7 cellular contexts compared by ENCODE assay signal in genomic region chr2:120344991-120345975, GRCh38. TPM values are rescaled to one million over a fixed set of nuclear protein-coding genes. Genes with fewer than 3 reads are reported as not detected.
DNase-seq lines count a peak whose midpoint lies in the region; ATAC-seq, FAIRE-seq and TF ChIP-seq lines count a peak whose summit lies in the region.

No MANE protein-coding gene starts in this region.

- H2BK120ac ChIP-seq in mesenchymal stem cell (ENCODE audit: low read depth, low read length), result no peak overlapping the region

- H3K4me3 Mint-ChIP-seq in chondrocyte (ENCODE audit: unreplicated experiment), result peak overlapping the region; percentile 12

- intact Hi-C loops in aorta (cut with DNase I), result loop anchor here (1.0 to 10.0 kb wide), 6 partner anchors 100 to 740 kb away; no protein-coding TSS in a partner anchor

- H3K36me3 ChIP-seq in GM06990 (ENCODE audit: control insufficient read depth, insufficient read depth, low read length) (no peaks in the 10 kb centered on the region), mesenchymal stem cell (ENCODE audit: control insufficient read depth in 1 of 2, insufficient read depth in 2 of 2, low read depth in 1 of 2, low read length in 2 of 2) (no peaks in the 10 kb centered on the region), aorta (ENCODE audit: control insufficient read depth in 1 of 2, insufficient read depth in 2 of 2, low read length in 1 of 2) (no peaks in the 10 kb centered on the region)

- no peak for TF ChIP-seq POLR2A in H54 (IDR thresholded peaks at IDR 0.05; ENCODE audit: low read depth, low read length)

- H2BK15ac ChIP-seq in mesenchymal stem cell (ENCODE audit: low read depth, poor library complexity, severe bottlenecking), result no peak overlapping the region

- H3K4me1 Mint-ChIP-seq in chondrocyte (ENCODE audit: low read depth), result peaks cover 14% of the 10 kb centered on the region

- TF ChIP-seq CTCF in GM06990 (IDR thresholded peaks at IDR 0.05; ENCODE audit: insufficient read depth, low read length, poor library complexity, severe bottlenecking), result no peak
- TF ChIP-seq CTCF in chondrocyte (IDR thresholded peaks at IDR 0.05), result no peak

- peak overlapping the region; percentile 46 for H3K4me3 ChIP-seq in GM06990 (replicated peaks; ENCODE audit: low read depth, low read length)
- H3K4me3 ChIP-seq in mesenchymal stem cell (ENCODE audit: insufficient read depth in 1 of 2, low read depth in 1 of 2, low read length in 2 of 2), result peak overlapping the region; percentile 43 to 51
- H3K4me3 ChIP-seq in aorta (ENCODE audit: low read length in 2 of 2), result peak overlapping the region; percentile 36 to 63

- no peak overlapping the region for H2BK12ac ChIP-seq in mesenchymal stem cell (ENCODE audit: low read length in 2 of 2)

- H3K36me3 Mint-ChIP-seq in chondrocyte (ENCODE audit: low read depth), result no peaks in the 10 kb centered on the region

- DNase-seq in GM06990 (ENCODE audit: extremely low read depth, insufficient read length) (peak; percentile 35), NCI-H2171 treated with DMSO at 0.1 percent for 48 hours (lab: John Stamatoyannopoulos, UW) (peak; percentile 41), chondrocyte (ENCODE audit: low spot score) (no peak), mesenchymal stem cell (no peak), aorta (no peak), H54 (ENCODE audit: insufficient read length, low spot score) (no peak)

- no peak for FAIRE-seq in H54 (lab: Jason Lieb, UNC)

- H3K9ac ChIP-seq in mesenchymal stem cell (ENCODE audit: low read length), result no peak overlapping the region

- H4K8ac ChIP-seq in mesenchymal stem cell (ENCODE audit: low read length), result no peak overlapping the region

- H3K27me3 Mint-ChIP-seq in chondrocyte (ENCODE audit: low read depth), result peaks cover 34% of the 10 kb centered on the region

- H3K27ac Mint-ChIP-seq in chondrocyte (ENCODE audit: unreplicated experiment), result no peak overlapping the region

- H3K4me2 ChIP-seq in mesenchymal stem cell (ENCODE audit: low read length, poor library complexity, severe bottlenecking), result peak overlapping the region; percentile 96

- no peak overlapping the region for H2AK5ac ChIP-seq in mesenchymal stem cell (ENCODE audit: low read length, severe bottlenecking)

- under 1% methylated on average over 47 of the region's 146 CpGs for WGBS in mesenchymal stem cell
- 1% methylated on average over 52 to 146 of the region's 146 CpGs for WGBS in aorta, 2 donors

- H3K27ac ChIP-seq in mesenchymal stem cell (ENCODE audit: low read length, poor library complexity, severe bottlenecking), result no peak overlapping the region
- no peak overlapping the region for H3K27ac ChIP-seq in aorta (ENCODE audit: low read depth in 1 of 2, low read length in 2 of 2)

- peaks cover 8% of the 10 kb centered on the region for H3K27me3 ChIP-seq in GM06990 (replicated peaks; ENCODE audit: control insufficient read depth, insufficient read depth, low read length)
- H3K27me3 ChIP-seq in mesenchymal stem cell (ENCODE audit: control insufficient read depth in 1 of 2, insufficient read depth in 1 of 2, low read length in 2 of 2), result peaks cover 77% of the 10 kb centered on the region in 2 experiments
- H3K27me3 ChIP-seq in aorta (ENCODE audit: control insufficient read depth in 1 of 2, insufficient read depth in 2 of 2, low read length in 1 of 2), result no peaks in the 10 kb centered on the region

- no peaks in the 10 kb centered on the region for H3K79me1 ChIP-seq in mesenchymal stem cell (replicated peaks; ENCODE audit: low read length, poor library complexity, severe bottlenecking)

- H3K9me3 Mint-ChIP-seq in chondrocyte (ENCODE audit: low read depth), result no peaks in the 10 kb centered on the region

- no peak overlapping the region for H3K18ac ChIP-seq in mesenchymal stem cell (ENCODE audit: low read depth in 1 of 2, low read length in 2 of 2)

- H3K9me3 ChIP-seq in mesenchymal stem cell (ENCODE audit: control insufficient read depth, low read length) (no peaks in the 10 kb centered on the region), aorta (ENCODE audit: control insufficient read depth, low read length) (no peaks in the 10 kb centered on the region)

- H3K4me1 ChIP-seq in mesenchymal stem cell (ENCODE audit: control insufficient read depth, insufficient read depth, low read depth, low read length) (peaks cover 41% of the 10 kb centered on the region), aorta (ENCODE audit: control insufficient read depth in 1 of 2, insufficient read depth in 2 of 2, low read length in 2 of 2) (no peaks in the 10 kb centered on the region)

- H3K14ac ChIP-seq in mesenchymal stem cell (ENCODE audit: low read length in 2 of 2), result no peak overlapping the region

- H3K23ac ChIP-seq in mesenchymal stem cell (ENCODE audit: low read length in 2 of 2), result peak overlapping the region in 1 of 2 experiments; percentile 11

- ATAC-seq in aorta (ENCODE audit: low FRiP score), result no peak
- no peak for ATAC-seq in GM18909 (IDR thresholded peaks at IDR 0.05; ENCODE audit: poor library complexity, unreplicated experiment)

- H4K91ac ChIP-seq in mesenchymal stem cell (ENCODE audit: low read length), result no peak overlapping the region

- no peak overlapping the region for H2AFZ ChIP-seq in mesenchymal stem cell (ENCODE audit: low read depth, low read length)

- no peak overlapping the region for H2BK5ac ChIP-seq in mesenchymal stem cell (ENCODE audit: low read depth, low read length, poor library complexity, severe bottlenecking)

- no peak overlapping the region for H3K4ac ChIP-seq in mesenchymal stem cell (ENCODE audit: low read depth in 1 of 2, low read length in 2 of 2)

RNA-seq across cellular contexts. Expression of gene INHBB, which starts 0.7 kb away (rescaled TPM):
- total RNA-seq in chondrocyte (0.58 to 1.3 TPM (median 0.90 TPM) in 3 replicates), aorta (10 to 100 TPM; 19.3 to 21.9 TPM)
- polyA plus RNA-seq in mesenchymal stem cell (2013, experiment 1 of 2), result 0.01 TPM
- 0.01 TPM for polyA plus RNA-seq in mesenchymal stem cell (2013, experiment 2 of 2)
- polyA plus RNA-seq in aorta, result under 1 TPM; 0.43 to 0.50 TPM

Comparison
In these comparisons a context has a peak if more than half of its experiments do, and no peak if none do; other contexts are left out.
1. DNase-seq: peak in GM06990 (single experiment) and NCI-H2171 treated with DMSO at 0.1 percent for 48 hours (single experiment); none in chondrocyte (single experiment), mesenchymal stem cell (single experiment), aorta (0 of 2) and H54 (single experiment).
2. Peak in every context shown above with its lines, with median percentiles within 50 percentile points of each other: H3K4me3 ChIP-seq.